1 cellular context compared by ENCODE assay signal in the genomic region with DNA sequence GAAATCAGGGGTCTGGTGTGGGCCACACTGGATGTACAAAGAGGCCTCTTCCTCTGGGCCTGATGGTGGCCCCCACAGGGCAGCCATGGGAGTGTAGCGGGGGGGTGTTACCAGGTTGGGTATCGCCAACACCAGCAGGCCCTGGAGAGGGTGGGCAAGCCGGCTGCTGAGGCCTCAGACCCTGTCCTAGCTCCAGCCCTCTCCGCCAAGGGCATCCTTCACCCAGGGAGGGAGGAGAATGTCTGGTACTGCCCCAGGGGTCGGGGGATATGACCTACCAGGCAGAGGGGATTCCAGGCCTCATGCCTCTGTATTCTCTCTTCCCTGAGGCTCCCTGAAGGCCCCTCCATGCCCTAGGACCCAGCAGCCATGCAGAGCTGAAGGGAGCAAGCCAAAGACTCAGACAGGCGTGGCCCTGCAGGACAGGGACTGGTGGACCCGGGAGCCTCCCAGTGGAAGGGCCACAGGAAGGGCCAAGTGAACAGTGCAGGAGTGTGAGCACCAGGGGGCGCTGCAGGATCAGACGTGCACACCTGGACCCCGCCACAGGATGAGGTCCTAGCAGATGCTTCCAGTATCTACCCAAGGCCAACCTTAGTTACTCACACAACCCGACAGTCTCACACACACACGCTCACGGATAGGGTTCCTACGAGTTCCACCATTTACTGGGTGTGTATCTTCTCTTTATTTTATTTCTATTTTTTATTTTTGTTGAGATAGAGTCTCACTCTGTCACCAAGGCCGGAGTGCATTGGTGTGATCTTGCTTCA.
A peak's percentile ranks its signal among the peaks of the same experiment; 100 is the strongest.
TF ChIP-seq lines count a peak whose summit lies in the region.

No MANE protein-coding gene starts in this region.

TF ChIP-seq in HepG2, 621 proteins besides CTCF, POLR2A, EP300 and RAD21 (continued from another document and continues in another):
- TF ChIP-seq PRDM10 (CRISPR knock-in tag; IDR thresholded peaks at IDR 0.05; ENCODE audit: low read depth), result peak; percentile 74; the same call in 1 of the 2 replicates
- TF ChIP-seq TAF15 (IDR thresholded peaks at IDR 0.05; ENCODE audit: low read depth, low read length, poor library complexity, severe bottlenecking), result no peak
- TF ChIP-seq STAT5B (CRISPR knock-in tag; IDR thresholded peaks at IDR 0.05), result no peak
- peak; percentile 75; the same call in 1 of the 2 replicates for TF ChIP-seq ZNF343 (CRISPR knock-in tag; IDR thresholded peaks at IDR 0.05)
- TF ChIP-seq IRF2 (CRISPR knock-in tag; IDR thresholded peaks at IDR 0.05), result peak; percentile 91
- TF ChIP-seq, protein P1, sequence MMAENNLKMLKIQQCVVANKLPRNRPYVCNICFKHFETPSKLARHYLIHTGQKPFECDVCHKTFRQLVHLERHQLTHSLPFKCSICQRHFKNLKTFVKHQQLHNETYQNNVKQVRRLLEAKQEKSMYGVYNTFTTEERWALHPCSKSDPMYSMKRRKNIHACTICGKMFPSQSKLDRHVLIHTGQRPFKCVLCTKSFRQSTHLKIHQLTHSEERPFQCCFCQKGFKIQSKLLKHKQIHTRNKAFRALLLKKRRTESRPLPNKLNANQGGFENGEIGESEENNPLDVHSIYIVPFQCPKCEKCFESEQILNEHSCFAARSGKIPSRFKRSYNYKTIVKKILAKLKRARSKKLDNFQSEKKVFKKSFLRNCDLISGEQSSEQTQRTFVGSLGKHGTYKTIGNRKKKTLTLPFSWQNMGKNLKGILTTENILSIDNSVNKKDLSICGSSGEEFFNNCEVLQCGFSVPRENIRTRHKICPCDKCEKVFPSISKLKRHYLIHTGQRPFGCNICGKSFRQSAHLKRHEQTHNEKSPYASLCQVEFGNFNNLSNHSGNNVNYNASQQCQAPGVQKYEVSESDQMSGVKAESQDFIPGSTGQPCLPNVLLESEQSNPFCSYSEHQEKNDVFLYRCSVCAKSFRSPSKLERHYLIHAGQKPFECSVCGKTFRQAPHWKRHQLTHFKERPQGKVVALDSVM (CRISPR knock-in tag; IDR thresholded peaks at IDR 0.05), result no peak
- 0 out of 2 replicates have a peak, but pooled peaks have one; percentile 49 for TF ChIP-seq RELA (CRISPR knock-in tag; IDR thresholded peaks at IDR 0.05)
- TF ChIP-seq TFE3 (CRISPR knock-in tag; IDR thresholded peaks at IDR 0.05), result peak; percentile 48; the same call in 1 of the 2 replicates
- no peak for TF ChIP-seq ZNF512 (CRISPR knock-in tag; IDR thresholded peaks at IDR 0.05)
- TF ChIP-seq KDM2A (CRISPR knock-in tag; IDR thresholded peaks at IDR 0.05; ENCODE audit: borderline replicate concordance, low read depth), result peak; percentile 92
- TF ChIP-seq TOE1 (CRISPR knock-in tag; IDR thresholded peaks at IDR 0.05), result no peak
- TF ChIP-seq ZNF205 (CRISPR knock-in tag; IDR thresholded peaks at IDR 0.05), result peak; percentile 77; the same call in 1 of the 2 replicates
- TF ChIP-seq, protein P2, sequence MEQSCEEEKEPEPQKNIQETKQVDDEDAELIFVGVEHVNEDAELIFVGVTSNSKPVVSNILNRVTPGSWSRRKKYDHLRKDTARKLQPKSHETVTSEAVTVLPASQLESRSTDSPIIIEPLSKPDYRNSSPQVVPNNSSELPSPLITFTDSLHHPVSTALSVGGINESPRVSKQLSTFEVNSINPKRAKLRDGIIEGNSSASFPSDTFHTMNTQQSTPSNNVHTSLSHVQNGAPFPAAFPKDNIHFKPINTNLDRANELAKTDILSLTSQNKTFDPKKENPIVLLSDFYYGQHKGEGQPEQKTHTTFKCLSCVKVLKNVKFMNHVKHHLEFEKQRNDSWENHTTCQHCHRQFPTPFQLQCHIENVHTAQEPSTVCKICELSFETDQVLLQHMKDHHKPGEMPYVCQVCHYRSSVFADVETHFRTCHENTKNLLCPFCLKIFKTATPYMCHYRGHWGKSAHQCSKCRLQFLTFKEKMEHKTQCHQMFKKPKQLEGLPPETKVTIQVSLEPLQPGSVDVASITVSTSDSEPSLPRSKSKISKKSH (CRISPR knock-in tag; IDR thresholded peaks at IDR 0.05; ENCODE audit: borderline replicate concordance), result 0 out of 2 replicates have a peak, but pooled peaks have one; percentile 43
- TF ChIP-seq, protein P3, sequence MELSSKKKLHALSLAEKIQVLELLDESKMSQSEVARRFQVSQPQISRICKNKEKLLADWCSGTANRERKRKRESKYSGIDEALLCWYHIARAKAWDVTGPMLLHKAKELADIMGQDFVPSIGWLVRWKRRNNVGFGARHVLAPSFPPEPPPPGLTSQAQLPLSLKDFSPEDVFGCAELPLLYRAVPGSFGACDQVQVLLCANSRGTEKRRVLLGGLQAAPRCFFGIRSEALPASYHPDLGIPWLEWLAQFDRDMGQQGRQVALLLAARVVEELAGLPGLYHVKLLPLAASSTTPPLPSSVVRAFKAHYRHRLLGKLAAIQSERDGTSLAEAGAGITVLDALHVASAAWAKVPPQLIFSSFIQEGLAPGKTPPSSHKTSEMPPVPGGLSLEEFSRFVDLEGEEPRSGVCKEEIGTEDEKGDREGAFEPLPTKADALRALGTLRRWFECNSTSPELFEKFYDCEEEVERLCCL (CRISPR knock-in tag; IDR thresholded peaks at IDR 0.05; ENCODE audit: borderline replicate concordance), result no peak
- peak; percentile 77; the same call in 1 of the 2 replicates for TF ChIP-seq ZBTB38 (CRISPR knock-in tag; IDR thresholded peaks at IDR 0.05)
- TF ChIP-seq ZNF672 (CRISPR knock-in tag; IDR thresholded peaks at IDR 0.05), result no peak
- TF ChIP-seq, protein P4, sequence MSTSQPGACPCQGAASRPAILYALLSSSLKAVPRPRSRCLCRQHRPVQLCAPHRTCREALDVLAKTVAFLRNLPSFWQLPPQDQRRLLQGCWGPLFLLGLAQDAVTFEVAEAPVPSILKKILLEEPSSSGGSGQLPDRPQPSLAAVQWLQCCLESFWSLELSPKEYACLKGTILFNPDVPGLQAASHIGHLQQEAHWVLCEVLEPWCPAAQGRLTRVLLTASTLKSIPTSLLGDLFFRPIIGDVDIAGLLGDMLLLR (CRISPR knock-in tag; IDR thresholded peaks at IDR 0.05), result no peak
- TF ChIP-seq HOXA3 (CRISPR knock-in tag; IDR thresholded peaks at IDR 0.05), result peak; percentile 70; the same call in 1 of the 2 replicates
- TF ChIP-seq ATAD3A (CRISPR knock-in tag; IDR thresholded peaks at IDR 0.05), result no peak
- 0 out of 2 replicates have a peak, but pooled peaks have one; percentile 24 for TF ChIP-seq SP4 (CRISPR knock-in tag; IDR thresholded peaks at IDR 0.05)
- TF ChIP-seq RERE (CRISPR knock-in tag; IDR thresholded peaks at IDR 0.05; ENCODE audit: low read depth), result no peak
- TF ChIP-seq, protein P5, sequence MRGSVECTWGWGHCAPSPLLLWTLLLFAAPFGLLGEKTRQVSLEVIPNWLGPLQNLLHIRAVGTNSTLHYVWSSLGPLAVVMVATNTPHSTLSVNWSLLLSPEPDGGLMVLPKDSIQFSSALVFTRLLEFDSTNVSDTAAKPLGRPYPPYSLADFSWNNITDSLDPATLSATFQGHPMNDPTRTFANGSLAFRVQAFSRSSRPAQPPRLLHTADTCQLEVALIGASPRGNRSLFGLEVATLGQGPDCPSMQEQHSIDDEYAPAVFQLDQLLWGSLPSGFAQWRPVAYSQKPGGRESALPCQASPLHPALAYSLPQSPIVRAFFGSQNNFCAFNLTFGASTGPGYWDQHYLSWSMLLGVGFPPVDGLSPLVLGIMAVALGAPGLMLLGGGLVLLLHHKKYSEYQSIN (CRISPR knock-in tag; IDR thresholded peaks at IDR 0.05; ENCODE audit: borderline replicate concordance), result 0 out of 2 replicates have a peak, but pooled peaks have one; percentile 29
- no peak; the same call in 1 of the 2 replicates for TF ChIP-seq ZMYM3 (CRISPR knock-in tag; IDR thresholded peaks at IDR 0.05)
- TF ChIP-seq ELK4 (CRISPR knock-in tag; IDR thresholded peaks at IDR 0.05; ENCODE audit: borderline replicate concordance), result no peak
- peak; percentile 25; the same call in 1 of the 2 replicates for TF ChIP-seq ZNF225 (CRISPR knock-in tag; IDR thresholded peaks at IDR 0.05)
- TF ChIP-seq ZNF891 (CRISPR knock-in tag; IDR thresholded peaks at IDR 0.05), result peak; percentile 54; the same call in 1 of the 2 replicates
- TF ChIP-seq ZBTB7A (CRISPR knock-in tag; IDR thresholded peaks at IDR 0.05), result no peak
- TF ChIP-seq CC2D1A (CRISPR knock-in tag; IDR thresholded peaks at IDR 0.05), result no peak
- TF ChIP-seq NCOA1 (CRISPR knock-in tag; IDR thresholded peaks at IDR 0.05), result no peak
- TF ChIP-seq RARG (CRISPR knock-in tag; IDR thresholded peaks at IDR 0.05; ENCODE audit: low read depth), result no peak
- TF ChIP-seq NR2F6 (IDR thresholded peaks at IDR 0.05), result no peak
- peak; percentile 55; the same call in 1 of the 2 replicates for TF ChIP-seq NR2F6 (CRISPR knock-in tag; IDR thresholded peaks at IDR 0.05)
